8 cellular contexts compared by ENCODE assay signal in the genomic region with DNA sequence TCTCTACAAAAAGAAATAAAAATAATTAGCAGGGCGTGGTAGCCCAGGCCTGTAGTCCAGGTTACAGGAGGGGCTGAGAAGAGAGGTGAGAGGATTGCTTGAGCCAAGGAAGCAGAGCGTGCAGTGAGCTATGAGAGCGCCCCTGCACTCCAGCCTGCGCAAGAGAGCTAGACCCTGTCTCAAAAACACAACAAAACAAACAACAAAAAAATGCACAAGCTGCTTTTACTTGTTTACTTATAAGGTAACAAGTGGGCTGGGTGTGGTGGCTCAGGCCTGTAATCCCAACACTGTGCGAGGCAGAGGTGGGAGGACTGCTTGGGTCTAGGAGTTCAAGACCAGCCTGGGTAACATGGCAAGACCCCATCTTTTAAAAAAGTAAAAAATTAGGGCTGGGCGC. TPM values are rescaled to one million over a fixed set of nuclear protein-coding genes. Genes with fewer than 3 reads are reported as not detected.
A peak's percentile ranks its signal among the peaks of the same experiment; 100 is the strongest.
DNase-seq lines count a peak whose midpoint lies in the region; ATAC-seq and TF ChIP-seq lines count a peak whose summit lies in the region.

No MANE protein-coding gene starts in this region.

- 0 out of 2 replicates have a peak overlapping the region, but pooled peaks have one; percentile 1 for H3K4me2 ChIP-seq in PC-3 (ENCODE audit: low read length)

- H3K4me3 ChIP-seq in GM12864 (ENCODE audit: low read depth, low read length) (peak overlapping the region; percentile 78), PC-3 (ENCODE audit: low read length) (no peak overlapping the region), psoas muscle (peak overlapping the region; percentile 95)
- peak overlapping the region; percentile 93 for H3K4me3 ChIP-seq in effector memory CD4-positive, alpha-beta T cell (ENCODE audit: insufficient read depth, low read depth, low read length, poor library complexity, severe bottlenecking)

- H3K4me1 ChIP-seq in PC-3 (ENCODE audit: insufficient read depth, low read length), result peaks cover 14% of the 10 kb centered on the region
- peaks cover 42% of the 10 kb centered on the region for H3K4me1 ChIP-seq in effector memory CD4-positive, alpha-beta T cell (ENCODE audit: control insufficient read depth, insufficient read depth, low read length, poor library complexity, severe bottlenecking)
- peaks cover 29% of the 10 kb centered on the region for H3K4me1 ChIP-seq in psoas muscle

- DNase-seq in GM12864 (ENCODE audit: low read depth) (no peak), PC-3 (no peak), psoas muscle (no peak), midbrain (lab: John Stamatoyannopoulos, UW) (no peak), amygdala (lab: John Stamatoyannopoulos, UW) (no peak), HK-2 (ENCODE audit: unreplicated experiment) (no peak)
- DNase-seq in effector memory CD4-positive, alpha-beta T cell, result no peak

- no peaks in the 10 kb centered on the region for H4K20me1 ChIP-seq in PC-3 (ENCODE audit: low read length)

- H3K79me2 ChIP-seq in PC-3 (ENCODE audit: low read length), result peaks cover 49% of the 10 kb centered on the region

- H3K9ac ChIP-seq in PC-3 (ENCODE audit: low read length), result no peak overlapping the region

- WGBS in psoas muscle, 3 donors, result 87 to 92% (median 91%) methylated on average over 6 of the region's 6 CpGs

- CTCF ChIA-PET in PC-3 (lab: Charles Lee), result no interaction called here

- H3K36me3 ChIP-seq in PC-3 (ENCODE audit: low read depth, low read length) (no peaks in the 10 kb centered on the region), psoas muscle (ENCODE audit: insufficient read depth in 1 of 2, low read depth in 1 of 2) (no peaks in the 10 kb centered on the region)
- no peaks in the 10 kb centered on the region for H3K36me3 ChIP-seq in effector memory CD4-positive, alpha-beta T cell (ENCODE audit: control insufficient read depth, insufficient read depth, low read length)

- H3F3A ChIP-seq in PC-3 (ENCODE audit: low read length, unreplicated experiment), result no peaks in the 10 kb centered on the region

- intact Hi-C loops in PC-3 (cut with micrococcal nuclease) (loop anchor here (5.0 to 10.0 kb wide), 2 partner anchors 43 to 54 kb away; no protein-coding TSS in a partner anchor), psoas muscle (cut with DNase I) (loop anchor here (5.0 kb wide), 3 partner anchors 43 to 63 kb away; no protein-coding TSS in a partner anchor)

- H3K27ac ChIP-seq in PC-3 (ENCODE audit: low read length), result no peak overlapping the region
- H3K27ac ChIP-seq in effector memory CD4-positive, alpha-beta T cell (ENCODE audit: insufficient read depth, low read length, poor library complexity, severe bottlenecking), result peak overlapping the region; percentile 95
- H3K27ac ChIP-seq in psoas muscle, result peak overlapping the region; percentile 92

- no peaks in the 10 kb centered on the region for H3K27me3 ChIP-seq in PC-3 (ENCODE audit: low read length)
- H3K27me3 ChIP-seq in effector memory CD4-positive, alpha-beta T cell (replicated peaks; ENCODE audit: control insufficient read depth, insufficient read depth, low read length, poor library complexity, severe bottlenecking), result no peaks in the 10 kb centered on the region
- no peaks in the 10 kb centered on the region for H3K27me3 ChIP-seq in psoas muscle (ENCODE audit: insufficient read depth in 3 of 3, low read length in 2 of 3)

- BruUV-seq in PC-3 (replicated peaks; lab: Mats Ljungman, UMichigan), result no TSS peak

- H2AFZ ChIP-seq in PC-3 (ENCODE audit: low read length), result no peak overlapping the region

- no peaks in the 10 kb centered on the region for H3K9me3 ChIP-seq in PC-3 (ENCODE audit: low read length)
- no peaks in the 10 kb centered on the region for H3K9me3 ChIP-seq in effector memory CD4-positive, alpha-beta T cell (ENCODE audit: control insufficient read depth, low read length)
- no peaks in the 10 kb centered on the region for H3K9me3 ChIP-seq in psoas muscle

- ATAC-seq in PC-3 (no peak), psoas muscle (no peak), HG02852 (IDR thresholded peaks at IDR 0.05; ENCODE audit: unreplicated experiment) (no peak)

- TF ChIP-seq CTCF in GM12864 (IDR thresholded peaks at IDR 0.05; ENCODE audit: low read depth, low read length, missing control alignments) (no peak), PC-3 (conservative IDR thresholded peaks at IDR 0.05; ENCODE audit: low read depth, low read length) (no peak), psoas muscle (IDR thresholded peaks at IDR 0.05) (no peak)

- no peaks in the 10 kb centered on the region for H3K9me2 ChIP-seq in PC-3 (replicated peaks; ENCODE audit: low read length)

- POLR2A ChIA-PET in PC-3 (lab: Charles Lee; ENCODE audit: unreplicated experiment), result no interaction called here

RNA-seq across cellular contexts. Expression of a gene that starts 1.7 kb away (rescaled TPM):
- total RNA-seq in PC-3 (2014; rRNA removed) (29.7 and 37.7 TPM in 2 replicates), psoas muscle (10 to 100 TPM; 25.6 to 40.4 (median 34.0) TPM)
- 10 to 100 TPM; 18.7 to 38.0 (median 23.9) TPM for polyA plus RNA-seq in psoas muscle
